9 cellular contexts compared by ENCODE assay signal in the genomic region with DNA sequence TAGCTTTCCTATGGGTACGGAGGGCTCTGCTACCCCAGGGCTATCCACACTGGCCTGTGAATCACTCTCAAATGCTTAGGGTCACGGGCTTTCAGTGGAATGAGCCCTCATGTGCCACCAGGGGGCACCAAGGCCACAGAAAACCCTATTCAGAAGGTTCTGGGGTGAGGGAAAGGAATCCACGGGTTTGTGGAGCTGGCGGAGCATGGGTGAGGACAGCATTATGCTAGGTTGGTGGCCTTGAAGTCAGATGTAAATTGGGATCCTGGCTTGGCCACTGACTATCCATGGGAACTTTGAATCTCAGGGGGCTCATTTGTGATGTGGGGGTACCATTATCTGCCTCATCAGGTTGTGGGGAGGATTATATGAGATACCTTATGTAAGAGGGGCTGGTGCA. TPM values are rescaled to one million over a fixed set of nuclear protein-coding genes. Genes with fewer than 3 reads are reported as not detected.
DNase-seq lines count a peak whose midpoint lies in the region; ATAC-seq and TF ChIP-seq lines count a peak whose summit lies in the region.
"Had no signal": no experiment of that assay in that cellular context is flagged by ENCODE, and none has a peak within 500 bp of the region (broad histone marks: within the 10 kb centered on the region; RNA-seq: fewer than 3 reads in every experiment).

No MANE protein-coding gene starts in this region.

- ATAC-seq in GM19463 (IDR thresholded peaks at IDR 0.05; ENCODE audit: unreplicated experiment) (peak; percentile 56), left colon (peak; percentile 47), GM18861 (IDR thresholded peaks at IDR 0.05; ENCODE audit: unreplicated experiment) (no peak)

- intact Hi-C loops in left colon (cut with DNase I, micrococcal nuclease): loop anchor here in 1 of 2 donors (5.0 kb wide), 1 partner anchor 50 kb away; no protein-coding TSS in a partner anchor

- TF ChIP-seq CTCF in AG10803 (conservative IDR thresholded peaks at IDR 0.05; ENCODE audit: low read length): peak; percentile 90

- H3K4me3 ChIP-seq in AG10803 (ENCODE audit: low read length): no peak overlapping the region

- DNase-seq in AG10803 (ENCODE audit: low read depth) (peak; percentile 69), NCI-H2171 (lab: John Stamatoyannopoulos, UW) (peak; percentile 16), left colon (peak; percentile 42 to 75)
- peak; percentile 17 to 37 (median 27) for DNase-seq in activated CD4-positive, CD25-positive, alpha-beta regulatory T cell (lab: John Stamatoyannopoulos, UW)
- DNase-seq in central memory CD4-positive, alpha-beta T cell: peak; percentile 45
- DNase-seq in stimulated activated CD4-positive, alpha-beta T cell treated with anti-CD3 and anti-CD28 coated beads, Interleukin-4, amount 100 ng/mL, for 24 hours: peak; percentile 68

RNA-seq across cellular contexts. Expression of gene LAMTOR5, which starts 5.1 kb away (rescaled TPM):
- 100 to 1,000 TPM; 111 to 117 TPM for total RNA-seq in left colon

RNA-seq across cellular contexts. Expression of gene SLC16A4, which starts 21.8 kb away (rescaled TPM):
- total RNA-seq in left colon: 1 to 10 TPM; 1.6 to 2.2 TPM

RNA-seq across cellular contexts. Expression of gene PROK1, which starts 38.4 kb away (rescaled TPM):
- total RNA-seq in left colon: not detected
- total RNA-seq: urinary bladder had no signal

Comparison
In these comparisons a context has a peak if more than half of its experiments do, and no peak if none do; other contexts are left out.
1. DNase-seq: peak in every context shown above with its lines; median percentile 69 in AG10803; 68 in stimulated activated CD4-positive, alpha-beta T cell treated with anti-CD3 and anti-CD28 coated beads, Interleukin-4, amount 100 ng/mL, for 24 hours; 58 in left colon; 45 in central memory CD4-positive, alpha-beta T cell; 27 in activated CD4-positive, CD25-positive, alpha-beta regulatory T cell; 16 in NCI-H2171.